23 cellular contexts compared by ENCODE assay signal in genomic region chr6:124158024-124158423, GRCh38.
"Had no signal": no experiment of that assay in that cellular context is flagged by ENCODE, and none has a peak within 500 bp of the region (broad histone marks: within the 10 kb centered on the region; RNA-seq: fewer than 3 reads in every experiment).

No MANE protein-coding gene starts in this region.

- H3K9me3 Mint-ChIP-seq: activated CD4-positive, alpha-beta T cell treated with anti-CD3 and anti-CD28 coated beads, Interleukin-2, amount 10 ng/mL, durations not matched to agents 24 days and 14 days; brain had no signal

- ATAC-seq: activated T-cell treated with anti-CD3 and anti-CD28 coated beads, Interleukin-2, amount 50 U/mL, for 4 hours; activated T-helper 17 cell treated with anti-CD3 and anti-CD28 coated beads, Interleukin-2, amount 50 U/mL, for 72 hours; PC-3; T-helper 17 cell had no signal

- H3K4me3 Mint-ChIP-seq: activated B cell treated with CpG ODN at 0.5 μM for 24 hours; activated CD4-positive, alpha-beta memory T cell treated with anti-CD3 and anti-CD28 coated beads for 36 hours; activated CD4-positive, alpha-beta T cell treated with anti-CD3 and anti-CD28 coated beads, Interleukin-2, amount 10 ng/mL, durations not matched to agents 24 days and 14 days; activated naive CD4-positive, alpha-beta T cell treated with anti-CD3 and anti-CD28 coated beads for 36 hours; activated naive CD8-positive, alpha-beta T cell; activated T-cell treated with anti-CD3 and anti-CD28 coated beads, Interleukin-2, amount 50 U/mL, for 4 hours; activated T-helper 17 cell treated with anti-CD3 and anti-CD28 coated beads, Interleukin-2, amount 50 U/mL, for 72 hours; brain; central memory CD8-positive, alpha-beta T cell; IgD-negative memory B cell; T-helper 17 cell had no signal

- H3K27ac Mint-ChIP-seq: activated B cell treated with CpG ODN at 0.5 μM for 24 hours; activated CD4-positive, alpha-beta memory T cell treated with anti-CD3 and anti-CD28 coated beads for 36 hours; activated CD4-positive, alpha-beta T cell treated with anti-CD3 and anti-CD28 coated beads, Interleukin-2, amount 10 ng/mL, durations not matched to agents 24 days and 14 days; activated naive CD4-positive, alpha-beta T cell treated with anti-CD3 and anti-CD28 coated beads for 36 hours; activated naive CD8-positive, alpha-beta T cell; activated T-helper 17 cell treated with anti-CD3 and anti-CD28 coated beads, Interleukin-2, amount 50 U/mL, for 72 hours; IgD-negative memory B cell; T-helper 17 cell had no signal

- H3K4me1 Mint-ChIP-seq: activated B cell treated with CpG ODN at 0.5 μM for 24 hours; activated CD4-positive, alpha-beta T cell treated with anti-CD3 and anti-CD28 coated beads, Interleukin-2, amount 10 ng/mL, durations not matched to agents 24 days and 14 days; activated T-helper 17 cell treated with anti-CD3 and anti-CD28 coated beads, Interleukin-2, amount 50 U/mL, for 72 hours; central memory CD8-positive, alpha-beta T cell; IgD-negative memory B cell; T-helper 17 cell had no signal

- DNase-seq: activated B cell treated with CpG ODN at 0.5 μM for 24 hours; activated CD4-positive, alpha-beta memory T cell treated with anti-CD3 and anti-CD28 coated beads for 36 hours; activated CD4-positive, alpha-beta T cell treated with anti-CD3 and anti-CD28 coated beads for 1 hour; activated CD4-positive, alpha-beta T cell treated with anti-CD3 and anti-CD28 coated beads, Interleukin-2, amount 10 ng/mL, durations not matched to agents 24 days and 14 days; activated CD8-positive, alpha-beta memory T cell treated with anti-CD3 and anti-CD28 coated beads for 24 hours; activated gamma-delta T cell; activated naive CD4-positive, alpha-beta T cell treated with anti-CD3 and anti-CD28 coated beads for 36 hours; activated T-cell treated with anti-CD3 and anti-CD28 coated beads, Interleukin-2, amount 50 U/mL, for 4 hours; amygdala; KG1; NCI-H1092; NCI-H1930; NCI-H2107; NCI-H526; PC-3; SHP77; T-helper 17 cell; T-helper 9 cell had no signal

- H3K36me3 Mint-ChIP-seq: activated CD4-positive, alpha-beta memory T cell treated with anti-CD3 and anti-CD28 coated beads for 36 hours; activated naive CD8-positive, alpha-beta T cell; brain; IgD-negative memory B cell had no signal

- H3K27me3 Mint-ChIP-seq: activated B cell treated with CpG ODN at 0.5 μM for 24 hours; activated CD4-positive, alpha-beta memory T cell treated with anti-CD3 and anti-CD28 coated beads for 36 hours; activated CD4-positive, alpha-beta T cell treated with anti-CD3 and anti-CD28 coated beads, Interleukin-2, amount 10 ng/mL, durations not matched to agents 24 days and 14 days; activated naive CD8-positive, alpha-beta T cell; activated T-helper 17 cell treated with anti-CD3 and anti-CD28 coated beads, Interleukin-2, amount 50 U/mL, for 72 hours; central memory CD8-positive, alpha-beta T cell; IgD-negative memory B cell; T-helper 17 cell had no signal
